In genomic region chr22:17674152-17674551, GRCh38 we compare ENCODE assay signal across 23 cellular contexts. TPM values are rescaled to one million over a fixed set of nuclear protein-coding genes. Genes with fewer than 3 reads are reported as not detected.
DNase-seq lines count a peak whose midpoint lies in the region; ATAC-seq, FAIRE-seq and TF ChIP-seq lines count a peak whose summit lies in the region.
"Had no signal": no experiment of that assay in that cellular context is flagged by ENCODE, and none has a peak within 500 bp of the region (broad histone marks: within the 10 kb centered on the region; RNA-seq: fewer than 3 reads in every experiment).

No MANE protein-coding gene starts in this region.

- TF ChIP-seq CTCF in HepG2 (CRISPR knock-in tag; IDR thresholded peaks at IDR 0.05) (no peak), right lobe of liver (IDR thresholded peaks at IDR 0.05) (no peak), neural progenitor cell (IDR thresholded peaks at IDR 0.05) (no peak)

- no peak overlapping the region for H3K9ac ChIP-seq in HepG2 (ENCODE audit: insufficient read depth, low read depth, low read length)
- H3K9ac ChIP-seq in neural progenitor cell: no peak overlapping the region
- H3K9ac ChIP-seq: BLaER1 treated with 17β-estradiol and CSF1 and Interleukin-3, amounts not matched to agents 10 nM and 100 nM had no signal

- TF ChIP-seq EP300 in HepG2 (IDR thresholded peaks at IDR 0.05; ENCODE audit: low read depth in 2 of 2, low read length in 2 of 2) (no peak), HepG2 (CRISPR knock-in tag; IDR thresholded peaks at IDR 0.05; ENCODE audit: borderline replicate concordance) (no peak)

- no TSS peak for BruUV-seq in HepG2 (replicated peaks; lab: Mats Ljungman, UMichigan)

- WGBS in HepG2 (ENCODE audit: low lambda C conversion rate): 97% methylated on average over 7 of the region's 7 CpGs
- 94% methylated on average over 6 of the region's 7 CpGs for WGBS in right lobe of liver (ENCODE audit: insufficient coverage, low coverage, low lambda C conversion rate, missing lambda C conversion rate)

- intact Hi-C loops in HepG2 (cut with micrococcal nuclease; ENCODE audit: unreplicated experiment): no loop called here
- intact Hi-C loops in right lobe of liver (cut with DNase I): no loop called here

- no peak for TF ChIP-seq RAD21 in HepG2 (CRISPR knock-in tag; IDR thresholded peaks at IDR 0.05)

- no peaks in the 10 kb centered on the region for H3K27me3 Mint-ChIP-seq in activated naive CD8-positive, alpha-beta T cell
- no peaks in the 10 kb centered on the region for H3K27me3 Mint-ChIP-seq in neural progenitor cell (ENCODE audit: insufficient read depth, low read depth)
- H3K27me3 Mint-ChIP-seq: CD4-positive, alpha-beta memory T cell had no signal

- FAIRE-seq in HepG2 (lab: Jason Lieb, UNC): no peak
- FAIRE-seq: A204.1 had no signal

- in situ Hi-C loops in HepG2 (cut with HindIII; ENCODE audit: extremely low pct_ligation_motif_present, low pct_unique_long_range_greater_than_20kb): no loop called here

- no peaks in the 10 kb centered on the region for H3K27me3 ChIP-seq in HepG2 (ENCODE audit: control insufficient read depth in 1 of 2, insufficient read depth in 2 of 2, low read length in 2 of 2)
- H3K27me3 ChIP-seq in right lobe of liver: no peaks in the 10 kb centered on the region
- no peaks in the 10 kb centered on the region for H3K27me3 ChIP-seq in neural progenitor cell
- H3K27me3 ChIP-seq: BLaER1 treated with 17β-estradiol and CSF1 and Interleukin-3, amounts not matched to agents 10 nM and 100 nM had no signal

- POLR2A ChIA-PET in HepG2 (lab: Yijun Ruan, JAX): no interaction called here

- no peak overlapping the region for H3K4me3 Mint-ChIP-seq in activated naive CD8-positive, alpha-beta T cell
- H3K4me3 Mint-ChIP-seq in neural progenitor cell: no peak overlapping the region
- H3K4me3 Mint-ChIP-seq: CD4-positive, alpha-beta memory T cell had no signal

- H3K36me3 Mint-ChIP-seq in activated naive CD8-positive, alpha-beta T cell: peaks cover 7% of the 10 kb centered on the region
- H3K36me3 Mint-ChIP-seq in neural progenitor cell: peaks cover 7% of the 10 kb centered on the region

- H3K4me1 ChIP-seq in HepG2 (ENCODE audit: insufficient read depth, low read length) (no peaks in the 10 kb centered on the region), right lobe of liver (peaks cover 0 to 18% (median 4%) of the 10 kb centered on the region in 4 donors), neural progenitor cell (peaks cover 13% of the 10 kb centered on the region)

- H3K27ac Mint-ChIP-seq in activated naive CD8-positive, alpha-beta T cell: peak overlapping the region; percentile 72
- peak overlapping the region; percentile 50 for H3K27ac Mint-ChIP-seq in neural progenitor cell

- TF ChIP-seq POLR2A in HepG2 (IDR thresholded peaks at IDR 0.05; ENCODE audit: insufficient read depth in 1 of 2, low read depth in 2 of 2, low read length in 2 of 2): no peak
- TF ChIP-seq POLR2A in right lobe of liver (IDR thresholded peaks at IDR 0.05): no peak

- H3K9me3 ChIP-seq in HepG2 (ENCODE audit: low read length): no peaks in the 10 kb centered on the region
- H3K9me3 ChIP-seq in right lobe of liver: no peaks in the 10 kb centered on the region
- no peaks in the 10 kb centered on the region for H3K9me3 ChIP-seq in neural progenitor cell (ENCODE audit: low read depth)
- H3K9me3 ChIP-seq: Caco-2 had no signal

- H3F3A ChIP-seq in neural progenitor cell (ENCODE audit: low read depth): peaks cover 5% of the 10 kb centered on the region

- H3K79me2 ChIP-seq in HepG2 (ENCODE audit: insufficient read depth, low read length) (no peaks in the 10 kb centered on the region), neural progenitor cell (ENCODE audit: low read depth) (peaks cover 23% of the 10 kb centered on the region)

- H3K4me2 ChIP-seq in HepG2 (ENCODE audit: low read depth, low read length) (no peak overlapping the region), neural progenitor cell (no peak overlapping the region)
- H3K4me2 ChIP-seq: BLaER1 treated with 17β-estradiol and CSF1 and Interleukin-3, amounts not matched to agents 10 nM and 100 nM had no signal

- H3K9me3 Mint-ChIP-seq in activated naive CD8-positive, alpha-beta T cell (ENCODE audit: low read depth): no peaks in the 10 kb centered on the region
- H3K9me3 Mint-ChIP-seq in neural progenitor cell: no peaks in the 10 kb centered on the region
- H3K9me3 Mint-ChIP-seq: CD4-positive, alpha-beta memory T cell had no signal

- 0 out of 5 replicates have a peak, but pooled peaks cover 0 to 7% of the 10 kb centered on the region in 2 experiments for H3K36me3 ChIP-seq in HepG2 (replicated peaks in 1 of 2; ENCODE audit: control insufficient read depth in 1 of 2, insufficient read depth in 2 of 2, low read length in 2 of 2)
- H3K36me3 ChIP-seq in right lobe of liver: peaks cover 0 to 8% (median 1%) of the 10 kb centered on the region in 4 donors
- H3K36me3 ChIP-seq in neural progenitor cell: no peaks in the 10 kb centered on the region

- CTCF ChIA-PET in HepG2 (lab: Yijun Ruan, JAX; ENCODE audit: low intra/inter-chr PET ratio, low total read pairs): no interaction called here

- ATAC-seq in HepG2 (no peak), right lobe of liver (no peak)

- H4K20me1 ChIP-seq in HepG2 (ENCODE audit: insufficient read depth, low read length) (no peaks in the 10 kb centered on the region), neural progenitor cell (ENCODE audit: low read depth) (peaks cover 4% of the 10 kb centered on the region)

- DNase-seq in HepG2 (ENCODE audit: low spot score) (no peak), right lobe of liver (no peak), neural progenitor cell (ENCODE audit: low spot score) (no peak), KG1 (lab: John Stamatoyannopoulos, UW) (no peak), globus pallidus (ENCODE audit: low spot score) (no peak), medulla oblongata (ENCODE audit: extremely low spot score) (no peak)
- DNase-seq: AML-193; Caco-2; CD4-positive, alpha-beta memory T cell; H7; IMR-90; NCI-H1048; NCI-H1417; NCI-H1694; NCI-H2081; NCI-H226; NCI-H510A; NCI-H69; Right ventricle myocardium superior; RPMI8226 had no signal

- H3K27ac ChIP-seq in HepG2 (ENCODE audit: extremely low read length, insufficient read depth, low read length): no peak overlapping the region
- H3K27ac ChIP-seq in right lobe of liver: no peak overlapping the region
- no peak overlapping the region for H3K27ac ChIP-seq in neural progenitor cell
- H3K27ac ChIP-seq: BLaER1 treated with 17β-estradiol and CSF1 and Interleukin-3, amounts not matched to agents 10 nM and 100 nM had no signal

- H3K4me1 Mint-ChIP-seq in activated naive CD8-positive, alpha-beta T cell (ENCODE audit: low read depth): peaks cover 54% of the 10 kb centered on the region
- peaks cover 32% of the 10 kb centered on the region for H3K4me1 Mint-ChIP-seq in neural progenitor cell

- H2AFZ ChIP-seq in HepG2 (ENCODE audit: low read length) (no peak overlapping the region), neural progenitor cell (replicated peaks) (no peak overlapping the region)

- H3K4me3 ChIP-seq in HepG2 (replicated peaks in 1 of 3; ENCODE audit: insufficient read depth in 1 of 3, low read depth in 2 of 3, low read length in 3 of 3): no peak overlapping the region
- H3K4me3 ChIP-seq in right lobe of liver: no peak overlapping the region
- no peak overlapping the region for H3K4me3 ChIP-seq in neural progenitor cell
- H3K4me3 ChIP-seq: BLaER1 treated with 17β-estradiol and CSF1 and Interleukin-3, amounts not matched to agents 10 nM and 100 nM had no signal

RNA-seq across cellular contexts. Expression of gene BCL2L13, which starts 35.6 kb away (rescaled TPM):
- 13.4 and 13.5 TPM in 2 replicates for total RNA-seq in HepG2 (2016; rRNA removed; fragmentation: Illumina TruSeq; extraction: Trizol)
- 8.7 and 9.3 TPM in 2 replicates for total RNA-seq in HepG2 (2016; cell fraction: cytosol; rRNA removed; fragmentation: Illumina TruSeq; extraction: Trizol; ENCODE audit: low read depth)
- total RNA-seq in HepG2 (2016; cell fraction: insoluble cytoplasmic fraction; rRNA removed; fragmentation: Illumina TruSeq; extraction: Trizol): 11.7 and 11.9 TPM in 2 replicates
- 17.2 and 17.6 TPM in 2 replicates for total RNA-seq in HepG2 (2016; cell fraction: membrane; rRNA removed; fragmentation: Illumina TruSeq; extraction: Trizol)
- total RNA-seq in HepG2 (2016; cell fraction: nucleus; rRNA removed; fragmentation: Illumina TruSeq; extraction: Trizol): 9.3 and 13.9 TPM in 2 replicates
- 14.1 and 14.6 TPM in 2 replicates for polyA plus RNA-seq in HepG2 (2011; rRNA removed)
- polyA plus RNA-seq in HepG2 (2011; cell fraction: cytosol; rRNA removed): 12.3 and 14.8 TPM in 2 replicates
- polyA plus RNA-seq in HepG2 (2011; cell fraction: nucleus; rRNA removed): 6.2 and 6.7 TPM in 2 replicates
- 12.5 and 13.1 TPM in 2 replicates for polyA plus RNA-seq in HepG2 (2012)
- 7.3 and 7.7 TPM in 2 replicates for polyA plus RNA-seq in HepG2 (2016; cell fraction: cytosol; fragmentation: Illumina TruSeq; extraction: Trizol; ENCODE audit: low read depth)
- polyA plus RNA-seq in HepG2 (2016; cell fraction: insoluble cytoplasmic fraction; fragmentation: Illumina TruSeq; extraction: Trizol; ENCODE audit: low read depth): 12.8 and 13.3 TPM in 2 replicates
- polyA plus RNA-seq in HepG2 (2016; cell fraction: membrane; fragmentation: Illumina TruSeq; extraction: Trizol; ENCODE audit: low read depth): 12.3 and 13.0 TPM in 2 replicates
- polyA plus RNA-seq in HepG2 (2016; cell fraction: nucleus; fragmentation: Illumina TruSeq; extraction: Trizol; ENCODE audit: insufficient read depth, low read depth): 10.7 and 11.2 TPM in 2 replicates
- 22.9 and 28.7 TPM in 2 replicates for polyA minus RNA-seq in HepG2 (2011; rRNA and poly(A)+ RNA removed; ENCODE audit: low replicate concordance)
- polyA minus RNA-seq in HepG2 (2011; cell fraction: cytosol; rRNA and poly(A)+ RNA removed): 11.3 and 13.1 TPM in 2 replicates
- 15.7 and 16.4 TPM in 2 replicates for polyA minus RNA-seq in HepG2 (2011; cell fraction: nucleus; rRNA and poly(A)+ RNA removed)
- 10 to 100 TPM; 26.2 to 44.5 (median 37.3) TPM for total RNA-seq in right lobe of liver
- total RNA-seq in neural progenitor cell (ENCODE audit: low replicate concordance): 41.2 and 47.7 TPM in 2 replicates

RNA-seq across cellular contexts. Expression of gene ATP6V1E1, which starts 45.6 kb away (rescaled TPM):
- total RNA-seq in HepG2 (2016; rRNA removed; fragmentation: Illumina TruSeq; extraction: Trizol) (90.9 and 134 TPM in 2 replicates), right lobe of liver (10 to 100 TPM; 30.8 to 87.3 (median 44.0) TPM), neural progenitor cell (ENCODE audit: low replicate concordance) (79.0 and 87.1 TPM in 2 replicates)
- total RNA-seq in HepG2 (2016; cell fraction: cytosol; rRNA removed; fragmentation: Illumina TruSeq; extraction: Trizol; ENCODE audit: low read depth): 16.2 and 17.3 TPM in 2 replicates
- total RNA-seq in HepG2 (2016; cell fraction: insoluble cytoplasmic fraction; rRNA removed; fragmentation: Illumina TruSeq; extraction: Trizol): 91.3 and 151 TPM in 2 replicates
- 27.2 and 27.7 TPM in 2 replicates for total RNA-seq in HepG2 (2016; cell fraction: membrane; rRNA removed; fragmentation: Illumina TruSeq; extraction: Trizol)
- 39.2 and 45.9 TPM in 2 replicates for total RNA-seq in HepG2 (2016; cell fraction: nucleus; rRNA removed; fragmentation: Illumina TruSeq; extraction: Trizol)
- 67.2 and 69.3 TPM in 2 replicates for polyA plus RNA-seq in HepG2 (2011; rRNA removed)
- 55.4 and 71.3 TPM in 2 replicates for polyA plus RNA-seq in HepG2 (2011; cell fraction: cytosol; rRNA removed)
- 15.4 and 18.8 TPM in 2 replicates for polyA plus RNA-seq in HepG2 (2011; cell fraction: nucleus; rRNA removed)
- polyA plus RNA-seq in HepG2 (2012): 68.2 and 73.3 TPM in 2 replicates
- 7.5 and 7.7 TPM in 2 replicates for polyA plus RNA-seq in HepG2 (2016; cell fraction: cytosol; fragmentation: Illumina TruSeq; extraction: Trizol; ENCODE audit: low read depth)
- 144 and 152 TPM in 2 replicates for polyA plus RNA-seq in HepG2 (2016; cell fraction: insoluble cytoplasmic fraction; fragmentation: Illumina TruSeq; extraction: Trizol; ENCODE audit: low read depth)
- 14.8 and 15.1 TPM in 2 replicates for polyA plus RNA-seq in HepG2 (2016; cell fraction: membrane; fragmentation: Illumina TruSeq; extraction: Trizol; ENCODE audit: low read depth)
- polyA plus RNA-seq in HepG2 (2016; cell fraction: nucleus; fragmentation: Illumina TruSeq; extraction: Trizol; ENCODE audit: insufficient read depth, low read depth): 60.0 and 63.8 TPM in 2 replicates
- polyA minus RNA-seq in HepG2 (2011; rRNA and poly(A)+ RNA removed; ENCODE audit: low replicate concordance): 53.2 and 88.3 TPM in 2 replicates
- polyA minus RNA-seq in HepG2 (2011; cell fraction: cytosol; rRNA and poly(A)+ RNA removed): 26.9 and 29.5 TPM in 2 replicates
- polyA minus RNA-seq in HepG2 (2011; cell fraction: nucleus; rRNA and poly(A)+ RNA removed): 24.2 and 38.3 TPM in 2 replicates
